ENCODE assay signal across 15 cellular contexts in the genomic region with DNA sequence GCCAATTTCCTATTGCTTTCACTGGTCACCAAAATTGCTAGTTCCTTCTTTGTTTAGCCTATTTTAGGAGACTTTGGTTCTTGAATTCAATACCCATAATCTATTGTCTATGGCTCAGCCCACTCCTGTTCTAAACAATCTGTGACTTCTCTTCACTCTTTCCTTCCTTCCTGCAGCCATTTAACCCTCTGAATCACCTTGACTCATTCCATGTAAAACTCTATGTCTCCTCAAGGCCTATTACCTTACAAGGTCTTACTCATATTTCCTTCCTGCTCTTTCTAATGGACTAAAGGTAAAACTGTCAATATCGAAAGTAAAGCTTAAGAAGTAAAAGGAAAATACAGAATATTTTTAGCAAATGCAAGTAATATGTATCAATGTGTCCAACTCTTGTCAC.
DNase-seq lines count a peak whose midpoint lies in the region; ATAC-seq and TF ChIP-seq lines count a peak whose summit lies in the region.
"Had no signal": no experiment of that assay in that cellular context is flagged by ENCODE, and none has a peak within 500 bp of the region (broad histone marks: within the 10 kb centered on the region; RNA-seq: fewer than 3 reads in every experiment).

No MANE protein-coding gene starts in this region.

- H3K36me3 ChIP-seq in heart right ventricle (no peaks in the 10 kb centered on the region), Peyer's patch (no peaks in the 10 kb centered on the region)
- H3K36me3 ChIP-seq: neutrophil had no signal

- H3K27me3 ChIP-seq in heart right ventricle (no peaks in the 10 kb centered on the region), Peyer's patch (no peaks in the 10 kb centered on the region)
- H3K27me3 ChIP-seq: neutrophil had no signal

- TF ChIP-seq POLR2A in Peyer's patch (IDR thresholded peaks at IDR 0.05) = no peak

- H3K4me3 ChIP-seq in heart right ventricle (no peak overlapping the region), fibroblast of pulmonary artery (replicated peaks; ENCODE audit: low read depth, low read length) (no peak overlapping the region), Peyer's patch (no peak overlapping the region)
- H3K4me3 ChIP-seq: GM23338, lung had no signal

- H3K27me3 Mint-ChIP-seq in immature natural killer cell (ENCODE audit: low read depth in 3 of 3) = no peaks in the 10 kb centered on the region

- intact Hi-C loops in heart right ventricle (cut with DNase I) = no loop called here
- intact Hi-C loops in Right ventricle myocardium superior (cut with DNase I) = no loop called here

- H3K36me3 Mint-ChIP-seq in immature natural killer cell = no peaks in the 10 kb centered on the region

- no peak overlapping the region for H3K4me3 Mint-ChIP-seq in immature natural killer cell
- H3K4me3 Mint-ChIP-seq: GM23338 had no signal

- ATAC-seq in heart right ventricle = peak in 1 of 8 donors; percentile 30
- no peak for ATAC-seq in Right ventricle myocardium superior (ENCODE audit: poor library complexity)
- no peak for ATAC-seq in HG03442 (IDR thresholded peaks at IDR 0.05; ENCODE audit: unreplicated experiment)
- no peak for ATAC-seq in GM19328 (IDR thresholded peaks at IDR 0.05; ENCODE audit: unreplicated experiment)
- ATAC-seq: GM23338 had no signal

- TF ChIP-seq CTCF in heart right ventricle (IDR thresholded peaks at IDR 0.05) (no peak), fibroblast of pulmonary artery (IDR thresholded peaks at IDR 0.05; ENCODE audit: low read length, missing control alignments) (no peak), Peyer's patch (IDR thresholded peaks at IDR 0.05) (no peak)

- H3K27ac ChIP-seq in heart right ventricle (peak overlapping the region in 7 of 10 donors; percentile 9 to 53 (median 34)), Peyer's patch (no peak overlapping the region)
- H3K27ac ChIP-seq: neutrophil had no signal

- peaks cover 0 to 67% (median 47%) of the 10 kb centered on the region in 9 donors for H3K4me1 ChIP-seq in heart right ventricle
- no peaks in the 10 kb centered on the region for H3K4me1 ChIP-seq in Peyer's patch

- H3K27ac Mint-ChIP-seq in immature natural killer cell = no peak overlapping the region
- H3K27ac Mint-ChIP-seq: GM23338 had no signal

- WGBS in heart right ventricle, 2 donors = 71 to 80% methylated on average over 1 of the region's 1 CpG

- no peaks in the 10 kb centered on the region for H3K9me3 ChIP-seq in heart right ventricle
- no peaks in the 10 kb centered on the region for H3K9me3 ChIP-seq in Peyer's patch
- H3K9me3 ChIP-seq: neutrophil had no signal

- DNase-seq in heart right ventricle (no peak), Right ventricle myocardium superior (no peak), RPMI7951 (ENCODE audit: low read depth) (peak; percentile 61), fibroblast of pulmonary artery (ENCODE audit: low read depth) (peak; percentile 39), immature natural killer cell (no peak), Peyer's patch (no peak)
- DNase-seq: 8988T; activated CD8-positive, alpha-beta memory T cell treated with anti-CD3 and anti-CD28 coated beads, Interleukin-2, amount 50 U/mL, for 48 hours; aorta; head of caudate nucleus had no signal

- H3K4me1 Mint-ChIP-seq in immature natural killer cell = no peaks in the 10 kb centered on the region

- H3K9me3 Mint-ChIP-seq in immature natural killer cell = peaks cover 0 to 21% (median 6%) of the 10 kb centered on the region in 6 donors
- H3K9me3 Mint-ChIP-seq: GM23338 had no signal

Comparison
In these comparisons a context has a peak if more than half of its experiments do, and no peak if none do; other contexts are left out.
1. DNase-seq: peak in RPMI7951 (single experiment) and fibroblast of pulmonary artery (single experiment); none in heart right ventricle (0 of 2), Right ventricle myocardium superior (single experiment), immature natural killer cell (0 of 3) and Peyer's patch (0 of 3).
2. H3K27ac ChIP-seq: peak in heart right ventricle (7 of 10); none in Peyer's patch (0 of 4).